33 cellular contexts compared by ENCODE assay signal in the genomic region with DNA sequence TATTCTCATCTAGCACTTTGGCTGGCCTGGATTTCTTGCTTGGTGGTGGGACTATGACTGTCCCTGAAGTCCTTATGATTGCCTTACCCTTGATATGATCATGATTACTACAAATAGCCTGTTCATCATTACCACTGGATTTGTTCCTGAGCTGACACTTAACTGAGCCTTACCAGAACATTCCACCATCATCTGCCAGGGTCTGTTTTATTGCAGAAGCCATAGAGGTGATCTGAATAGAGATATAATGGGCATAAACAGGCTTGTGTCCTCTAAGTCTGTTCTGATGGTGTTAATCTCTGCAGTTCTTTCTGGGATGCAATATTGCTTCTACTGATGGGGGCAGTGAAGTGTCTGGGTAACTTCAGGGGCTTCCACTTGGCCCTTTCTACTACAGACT.
"Had no signal": no experiment of that assay in that cellular context is flagged by ENCODE, and none has a peak within 500 bp of the region (broad histone marks: within the 10 kb centered on the region; RNA-seq: fewer than 3 reads in every experiment).

No MANE protein-coding gene starts in this region.

- H3K27me3 ChIP-seq: MG63 had no signal

- DNase-seq: Karpas-422, Kasumi-1, KG1, MG63, MM.1S, MV-4-11, NCI-H1048, NCI-H1092, NCI-H1092 treated with DMSO at 0.1 percent for 48 hours, NCI-H1105, NCI-H1105 treated with DMSO at 0.1 percent for 48 hours, NCI-H1417, NCI-H1417 treated with DMSO at 0.1 percent for 48 hours, NCI-H1436, NCI-H1436 treated with DMSO at 0.1 percent for 48 hours, NCI-H146, NCI-H1694, NCI-H1694 treated with DMSO at 0.1 percent for 48 hours, NCI-H187, NCI-H187 treated with DMSO at 0.1 percent for 48 hours, NCI-H1930, NCI-H2081, NCI-H2081 treated with DMSO at 0.1 percent for 48 hours, NCI-H2107, NCI-H2171, NCI-H2171 treated with DMSO at 0.1 percent for 48 hours, NCI-H2227 treated with DMSO at 0.1 percent for 48 hours, NCI-H226, NCI-H345, NCI-H446, NCI-H446 treated with DMSO at 0.1 percent for 48 hours, NCI-H510A had no signal

- H3K9ac ChIP-seq: KMS-11 had no signal

- H3K9me3 ChIP-seq: MG63 had no signal

- H3K4me3 ChIP-seq: MG63 had no signal

- H3K4me2 ChIP-seq: KMS-11 had no signal

- H3K36me3 ChIP-seq: MG63 had no signal

- H3K27ac ChIP-seq: KMS-11 had no signal
